In genomic region chr19:15108145-15108844, GRCh38 we compare ENCODE assay signal across 8 cellular contexts. TPM values are rescaled to one million over a fixed set of nuclear protein-coding genes. Genes with fewer than 3 reads are reported as not detected.
A peak's percentile ranks its signal among the peaks of the same experiment; 100 is the strongest.
DNase-seq lines count a peak whose midpoint lies in the region; ATAC-seq and TF ChIP-seq lines count a peak whose summit lies in the region.
"Had no signal": no experiment of that assay in that cellular context is flagged by ENCODE, and none has a peak within 500 bp of the region (broad histone marks: within the 10 kb centered on the region; RNA-seq: fewer than 3 reads in every experiment).

No MANE protein-coding gene starts in this region.

- H3K4me3 ChIP-seq in OCI-LY3 (ENCODE audit: low read length) (no peak overlapping the region), choroid plexus epithelial cell (ENCODE audit: low read depth, low read length) (peak overlapping the region; percentile 82), liver (ENCODE audit: low read depth in 1 of 3, low read length in 3 of 3) (peak overlapping the region in 2 of 3 donors; percentile 27 to 62), thoracic aorta (peak overlapping the region; percentile 96)

- H3K36me3 ChIP-seq in OCI-LY3 (replicated peaks; ENCODE audit: low read depth, low read length) = no peaks in the 10 kb centered on the region
- peaks cover 0 to 4% (median 2%) of the 10 kb centered on the region in 4 donors for H3K36me3 ChIP-seq in liver (ENCODE audit: control insufficient read depth in 4 of 4, insufficient read depth in 3 of 4, low read depth in 1 of 4, low read length in 3 of 4)
- H3K36me3 ChIP-seq in thoracic aorta = peaks cover 33% of the 10 kb centered on the region

- H3K9me3 ChIP-seq in OCI-LY3 (ENCODE audit: insufficient read depth, low read length) (no peaks in the 10 kb centered on the region), liver (ENCODE audit: control insufficient read depth in 4 of 4, low read length in 3 of 4) (peaks cover 2 to 5% (median 3%) of the 10 kb centered on the region in 4 donors), thoracic aorta (peaks cover 6% of the 10 kb centered on the region)

- no peak for TF ChIP-seq CTCF in OCI-LY3 (IDR thresholded peaks at IDR 0.05; ENCODE audit: low read depth, low read length)
- no peak for TF ChIP-seq CTCF in choroid plexus epithelial cell (conservative IDR thresholded peaks at IDR 0.05; ENCODE audit: low read depth, low read length)
- TF ChIP-seq CTCF in liver (IDR thresholded peaks at IDR 0.05; ENCODE audit: low read depth, low read length, missing input control) = no peak
- TF ChIP-seq CTCF in thoracic aorta (IDR thresholded peaks at IDR 0.05) = no peak

- DNase-seq in choroid plexus epithelial cell (ENCODE audit: low read depth) = peak; percentile 4
- no peak for DNase-seq in thoracic aorta (ENCODE audit: low spot score)
- DNase-seq in NCI-H2107 treated with DMSO at 0.1 percent for 48 hours (lab: John Stamatoyannopoulos, UW; ENCODE audit: unreplicated experiment) = no peak
- no peak for DNase-seq in C1 segment of cervical spinal cord (lab: John Stamatoyannopoulos, UW)

- H2AFZ ChIP-seq in OCI-LY3 (ENCODE audit: low read depth, low read length) = peak overlapping the region; percentile 23; the same call in 1 of the 2 replicates

- WGBS in liver = 44% methylated on average over 10 of the region's 10 CpGs

- no peaks in the 10 kb centered on the region for H3K4me1 ChIP-seq in OCI-LY3 (ENCODE audit: low read length)
- H3K4me1 ChIP-seq in liver (ENCODE audit: control insufficient read depth in 4 of 4, insufficient read depth in 4 of 4, low read length in 3 of 4) = peaks cover 0 to 9% (median under 1%) of the 10 kb centered on the region in 4 donors
- peaks cover 0 to 14% of the 10 kb centered on the region in 2 donors for H3K4me1 ChIP-seq in thoracic aorta (ENCODE audit: control insufficient read depth in 1 of 2, low read depth in 2 of 2)

- TF ChIP-seq RAD21 in liver (IDR thresholded peaks at IDR 0.05) = no peak

- H3K27ac ChIP-seq in OCI-LY3 (ENCODE audit: low read length) = no peak overlapping the region
- H3K27ac ChIP-seq in liver (ENCODE audit: low read depth in 1 of 2, low read length in 2 of 2) = peak overlapping the region; percentile 57 to 65
- H3K27ac ChIP-seq in thoracic aorta = peak overlapping the region; percentile 90 to 94

- no peaks in the 10 kb centered on the region for H4K20me1 ChIP-seq in OCI-LY3 (ENCODE audit: insufficient read depth, low read length)

- no peaks in the 10 kb centered on the region for H3K27me3 ChIP-seq in OCI-LY3 (ENCODE audit: low read depth, low read length)
- H3K27me3 ChIP-seq in liver (ENCODE audit: control insufficient read depth in 4 of 4, insufficient read depth in 4 of 4, low read length in 3 of 4) = no peaks in the 10 kb centered on the region
- H3K27me3 ChIP-seq in thoracic aorta (replicated peaks; ENCODE audit: insufficient read depth) = no peaks in the 10 kb centered on the region

- H3K79me2 ChIP-seq in OCI-LY3 (ENCODE audit: low read length) = no peaks in the 10 kb centered on the region

- no peak overlapping the region for H3K4me2 ChIP-seq in OCI-LY3 (ENCODE audit: low read length)

- ATAC-seq in thoracic aorta (ENCODE audit: insufficient number of reproducible peaks, low FRiP score, low read depth) (no peak), GM18520 (IDR thresholded peaks at IDR 0.05; ENCODE audit: unreplicated experiment) (no peak)

- H3K9ac ChIP-seq in OCI-LY3 (ENCODE audit: low read length) (no peak overlapping the region), liver (ENCODE audit: low read depth in 1 of 2, low read length in 2 of 2) (no peak overlapping the region)

TF ChIP-seq in liver, 16 proteins besides CTCF, POLR2A, EP300 and RAD21:
- TF ChIP-seq NR2F2 (IDR thresholded peaks at IDR 0.05) (peak; percentile 8), ATF3 (IDR thresholded peaks at IDR 0.05) (no peak), EGR1 (IDR thresholded peaks at IDR 0.05; ENCODE audit: low read depth in 2 of 2) (no peak), REST (IDR thresholded peaks at IDR 0.05) (peak; percentile 84)

RNA-seq across cellular contexts. Expression of gene SYDE1, which starts 1.1 kb away (rescaled TPM):
- total RNA-seq in liver (1 to 10 TPM; 3.5 to 4.0 TPM), thoracic aorta (10 to 100 TPM; 46.6 to 83.3 TPM)
- polyA plus RNA-seq in liver = 1 to 10 TPM in 1 of 2 donors, under 1 TPM in 1; 0.72 to 4.2 TPM
- polyA plus RNA-seq: IgD-negative memory B cell had no signal

RNA-seq across cellular contexts. Expression of gene OR1I1, which starts 26.3 kb away (rescaled TPM):
- total RNA-seq in liver = not detected
- polyA plus RNA-seq in liver = not detected
- not detected for total RNA-seq in thoracic aorta
- polyA plus RNA-seq: IgD-negative memory B cell had no signal

RNA-seq across cellular contexts. Expression of gene CASP14, which starts 59.0 kb away (rescaled TPM):
- not detected for total RNA-seq in liver
- polyA plus RNA-seq in liver = not detected
- total RNA-seq in thoracic aorta = under 1 TPM in 1 of 2 donors, not detected in 1; 0.54 TPM
- polyA plus RNA-seq: IgD-negative memory B cell had no signal

Comparison
In these comparisons a context has a peak if more than half of its experiments do, and no peak if none do; other contexts are left out.
1. RNA of gene SYDE1, which starts 1.1 kb away (total RNA-seq): 46.6 to 83.3 TPM in thoracic aorta; 3.5 to 4.0 TPM in liver; every median in the first group is over 4 times any median in the second.